In genomic region chr7:112898432-112899290, GRCh38 we compare ENCODE assay signal across 8 cellular contexts.
A peak's percentile ranks its signal among the peaks of the same experiment; 100 is the strongest.
DNase-seq lines count a peak whose midpoint lies in the region; ATAC-seq, FAIRE-seq and TF ChIP-seq lines count a peak whose summit lies in the region.

No MANE protein-coding gene starts in this region.

- DNase-seq in NOMO-1 treated with DMSO at 0.1 percent for 48 hours (lab: John Stamatoyannopoulos, UW; ENCODE audit: unreplicated experiment) (peak; percentile 19), NOMO-1 treated with dmso at 0.1 percent for 144 hours (lab: John Stamatoyannopoulos, UW; ENCODE audit: unreplicated experiment) (no peak), HuH-7 (ENCODE audit: low spot score) (peak; percentile 63), OCI-M2 (lab: John Stamatoyannopoulos, UW; ENCODE audit: unreplicated experiment) (peak; percentile 30), GM12878 (ENCODE audit: low read depth, low spot score) (peak; percentile 32), kidney (no peak)
- DNase-seq in stimulated activated naive CD8-positive, alpha-beta T cell treated with anti-CD3 and anti-CD28 coated beads, Interleukin-15, Interleukin-2, amounts not matched to agents 100 U/mL and 50 U/mL, for 24 hours: peak; percentile 35

- no peak for TF ChIP-seq POLR2A in GM12878 (IDR thresholded peaks at IDR 0.05; ENCODE audit: low read depth, low read length)

- RAD21 ChIA-PET in GM12878 (lab: Charles Lee; ENCODE audit: unreplicated experiment): interaction anchor here (1.6 to 1.9 kb wide), 2 partner anchors 345 to 349 kb away, joined by 6 to 12 read pairs; no protein-coding TSS in a partner anchor

- TF ChIP-seq EP300 in GM12878 (IDR thresholded peaks at IDR 0.05; ENCODE audit: borderline replicate concordance in 1 of 2, control insufficient read depth in 1 of 2, low read depth in 2 of 2, low read length in 2 of 2): no peak

- in situ Hi-C loops in GM12878 (cut with MboI): loop anchor here (25.0 kb wide), 1 partner anchor 1136 kb away; no protein-coding TSS in a partner anchor

- no peak overlapping the region for H3K4me2 ChIP-seq in GM12878 (ENCODE audit: control insufficient read depth, insufficient read depth)

- FAIRE-seq in GM12878 (lab: Jason Lieb, UNC) (peak; percentile 78), kidney (lab: Jason Lieb, UNC) (no peak)

- no peaks in the 10 kb centered on the region for H4K20me1 ChIP-seq in GM12878 (ENCODE audit: control insufficient read depth, insufficient read depth)

- SMC1A ChIA-PET in GM12878 (lab: Charles Lee; ENCODE audit: uncharacterized antibody, unreplicated experiment): interaction anchor here (0.9 to 2.9 kb wide), 8 partner anchors 8 to 349 kb away, joined by 3 to 18 read pairs (median 4); no protein-coding TSS in a partner anchor

- CTCF ChIA-PET in GM12878 (lab: Yijun Ruan, JAX): interaction anchor here (0.6 to 5.0 kb wide), 24 partner anchors 12 to 1145 kb away, joined by 3 to 46 read pairs (median 3); no protein-coding TSS in a partner anchor

- TF ChIP-seq CTCF in GM12878 (IDR thresholded peaks at IDR 0.05 in 2 of 3, conservative IDR thresholded peaks at IDR 0.05 in 1 of 3; ENCODE audit: control insufficient read depth in 2 of 3, extremely low read depth in 1 of 3, insufficient read depth in 1 of 3, low read depth in 3 of 3, low read length in 3 of 3): peak; percentile 76 to 82 (median 80)
- TF ChIP-seq CTCF in kidney (IDR thresholded peaks at IDR 0.05; ENCODE audit: borderline replicate concordance, extremely low read depth, insufficient read depth): peak; percentile 52

- no peaks in the 10 kb centered on the region for H3K79me2 ChIP-seq in GM12878 (ENCODE audit: control insufficient read depth, insufficient read depth, low read length)

- H3K27me3 ChIP-seq in GM12878 (replicated peaks in 1 of 2; ENCODE audit: control insufficient read depth in 2 of 2, insufficient read depth in 2 of 2, low read length in 1 of 2): no peaks in the 10 kb centered on the region

- intact Hi-C loops in GM12878 (cut with micrococcal nuclease; ENCODE audit: unreplicated experiment): loop anchor here (1.0 to 10.0 kb wide), 6 partner anchors 76 to 1164 kb away; no protein-coding TSS in a partner anchor
- intact Hi-C loops in kidney (cut with DNase I): no loop called here

- H3K36me3 ChIP-seq in GM12878 (ENCODE audit: control insufficient read depth in 2 of 2, insufficient read depth in 2 of 2, low read length in 1 of 2) (no peaks in the 10 kb centered on the region), kidney (ENCODE audit: control insufficient read depth in 1 of 2, insufficient read depth in 2 of 2, low read length in 2 of 2) (no peaks in the 10 kb centered on the region)

- no peak overlapping the region for H2AFZ ChIP-seq in GM12878 (ENCODE audit: control insufficient read depth, low read depth, low read length)

- peak; percentile 98 for TF ChIP-seq RAD21 in GM12878 (IDR thresholded peaks at IDR 0.05; ENCODE audit: insufficient read depth, low read depth, low read length)

- H3K27ac ChIP-seq in GM12878 (ENCODE audit: control insufficient read depth, insufficient read depth) (no peak overlapping the region), kidney (ENCODE audit: low read depth in 2 of 2, low read length in 2 of 2) (no peak overlapping the region)

- no peaks in the 10 kb centered on the region for H3K4me1 ChIP-seq in GM12878 (ENCODE audit: control insufficient read depth, insufficient read depth, low read length)
- no peaks in the 10 kb centered on the region for H3K4me1 ChIP-seq in kidney (ENCODE audit: control insufficient read depth in 1 of 2, insufficient read depth in 1 of 2, low read depth in 1 of 2, low read length in 2 of 2)

- POLR2A ChIA-PET in GM12878 (lab: Charles Lee): no interaction called here

- H3K4me3 ChIP-seq in GM12878 (no peak overlapping the region), kidney (ENCODE audit: low read length in 2 of 2) (no peak overlapping the region)

- no peaks in the 10 kb centered on the region for H3K9me3 ChIP-seq in GM12878 (replicated peaks; ENCODE audit: control insufficient read depth, insufficient read depth, low read length)
- H3K9me3 ChIP-seq in kidney (ENCODE audit: control insufficient read depth in 1 of 2, low read length in 2 of 2): peaks cover 0 to 4% of the 10 kb centered on the region in 2 donors

- BruUV-seq in GM12878 (replicated peaks; lab: Mats Ljungman, UMichigan): no TSS peak

- ATAC-seq in GM21717 (IDR thresholded peaks at IDR 0.05; ENCODE audit: unreplicated experiment) (peak; percentile 88), GM12878 (peak; percentile 98)
- peak; percentile 59 for ATAC-seq in stimulated activated naive CD8-positive, alpha-beta T cell treated with anti-CD3 and anti-CD28 coated beads, Interleukin-15, Interleukin-2, amounts not matched to agents 100 U/mL and 50 U/mL, for 24 hours

- H3K9ac ChIP-seq in GM12878 (ENCODE audit: control insufficient read depth, insufficient read depth, low read length) (no peak overlapping the region), kidney (ENCODE audit: low read length in 2 of 2) (no peak overlapping the region)

TF ChIP-seq in GM12878, 131 proteins besides CTCF, POLR2A, EP300 and RAD21:
- TF ChIP-seq YY1 (IDR thresholded peaks at IDR 0.05; ENCODE audit: low read depth, low read length) (0 out of 2 replicates have a peak, but pooled peaks have one; percentile 41), CBFB (IDR thresholded peaks at IDR 0.05; ENCODE audit: low read depth) (peak; percentile 78; the same call in 1 of the 2 replicates), RUNX3 (IDR thresholded peaks at IDR 0.05; ENCODE audit: low read length) (peak; percentile 93), BHLHE40 (IDR thresholded peaks at IDR 0.05; ENCODE audit: borderline replicate concordance in 1 of 2, low read depth in 2 of 2, low read length in 1 of 2) (no peak), SMC3 (IDR thresholded peaks at IDR 0.05; ENCODE audit: borderline replicate concordance, low read length) (peak; percentile 85), PML (IDR thresholded peaks at IDR 0.05; ENCODE audit: low read length) (no peak), IRF4 (IDR thresholded peaks at IDR 0.05; ENCODE audit: low read depth, low read length) (0 out of 2 replicates have a peak, but pooled peaks have one; percentile 17)

Comparison
In these comparisons a context has a peak if more than half of its experiments do, and no peak if none do; other contexts are left out.
1. DNase-seq: peak in NOMO-1 treated with DMSO at 0.1 percent for 48 hours (single experiment), HuH-7 (single experiment), OCI-M2 (single experiment), GM12878 (single experiment) and stimulated activated naive CD8-positive, alpha-beta T cell treated with anti-CD3 and anti-CD28 coated beads, Interleukin-15, Interleukin-2, amounts not matched to agents 100 U/mL and 50 U/mL, for 24 hours (single experiment); none in NOMO-1 treated with dmso at 0.1 percent for 144 hours (single experiment) and kidney (single experiment).
2. Peak in every context shown above with its lines, with median percentiles within 50 percentile points of each other: ATAC-seq.